ENCODE assay signal across 27 cellular contexts in genomic region chr3:117480981-117481380, GRCh38.
"Had no signal": no experiment of that assay in that cellular context is flagged by ENCODE, and none has a peak within 500 bp of the region (broad histone marks: within the 10 kb centered on the region; RNA-seq: fewer than 3 reads in every experiment).

No MANE protein-coding gene starts in this region.

- H3K4me2 ChIP-seq: KMS-11 had no signal

- H3K4me3 ChIP-seq: ascending aorta, body of pancreas had no signal

- H3K9ac ChIP-seq: KMS-11 had no signal

- FAIRE-seq: TTC549 had no signal

- H3K27me3 ChIP-seq: ascending aorta, body of pancreas had no signal

- H3K4me1 ChIP-seq: ascending aorta had no signal

- H3K27ac ChIP-seq: ascending aorta, body of pancreas, KMS-11 had no signal

- ATAC-seq: activated CD8-positive, alpha-beta memory T cell treated with anti-CD3 and anti-CD28 coated beads, Interleukin-2, amount 10 ng/mL, durations not matched to agents 7 days and 5 days; activated naive CD4-positive, alpha-beta T cell treated with anti-CD3 and anti-CD28 coated beads, Interleukin-2, amount 50 U/mL, for 72 hours; activated naive CD8-positive, alpha-beta T cell treated with anti-CD3 and anti-CD28 coated beads, Interleukin-2, amount 50 U/mL, for 24 hours; activated T-cell treated with anti-CD3 and anti-CD28 coated beads, Interleukin-2, amount 50 U/mL, for 4 hours; body of pancreas; T-helper 17 cell had no signal

- H3K9me3 ChIP-seq: ascending aorta, body of pancreas had no signal

- DNase-seq: activated B cell treated with CpG ODN at 0.5 μM for 24 hours; activated CD4-positive, alpha-beta T cell treated with anti-CD3 and anti-CD28 coated beads for 1 hour; activated CD4-positive, alpha-beta T cell treated with anti-CD3 and anti-CD28 coated beads, Interleukin-2, amount 10 ng/mL, durations not matched to agents 24 days and 14 days; activated CD4-positive, alpha-beta T cell treated with anti-CD3 and anti-CD28 coated beads, Interleukin-2, amount 50 U/mL, for 48 hours; activated CD8-positive, alpha-beta memory T cell treated with anti-CD3 and anti-CD28 coated beads, Interleukin-2, amount 10 ng/mL, durations not matched to agents 7 days and 5 days; activated effector memory CD4-positive, alpha-beta T cell treated with anti-CD3 and anti-CD28 coated beads, Interleukin-2, amount 50 U/mL, for 16 hours; activated naive CD4-positive, alpha-beta T cell treated with Interleukin-2 at 50 U/mL for 16 hours; activated naive CD8-positive, alpha-beta T cell treated with anti-CD3 and anti-CD28 coated beads, Interleukin-2, amount 50 U/mL, for 24 hours; activated T-cell treated with anti-CD3 and anti-CD28 coated beads, Interleukin-2, amount 50 U/mL, for 4 hours; amniotic stem cell; body of pancreas; cortex of kidney; MV-4-11; NCI-H1092 treated with DMSO at 0.1 percent for 48 hours; NCI-H187; NCI-H2081; NCI-H2171 treated with DMSO at 0.1 percent for 48 hours; NCI-H446; NCI-H526; NCI-H82; SIG-M5; T-helper 17 cell; T-helper 9 cell had no signal

- H3K36me3 ChIP-seq: ascending aorta had no signal
